8 cellular contexts compared by ENCODE assay signal in the genomic region with DNA sequence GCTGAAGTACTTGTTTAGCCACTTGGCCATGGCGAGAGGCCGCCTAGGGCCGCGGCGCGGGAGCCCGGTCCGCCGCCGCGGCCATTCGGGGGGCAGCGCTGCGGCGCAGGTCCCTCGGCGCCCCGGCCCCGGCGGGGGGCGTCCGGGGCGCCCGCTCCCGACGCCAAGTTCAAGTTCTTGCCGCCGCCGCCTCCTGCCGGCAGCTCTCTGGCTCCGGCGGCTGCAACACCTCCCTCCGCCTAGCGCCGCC. TPM values are rescaled to one million over a fixed set of nuclear protein-coding genes. Genes with fewer than 3 reads are reported as not detected.
A peak's percentile ranks its signal among the peaks of the same experiment; 100 is the strongest.
DNase-seq lines count a peak whose midpoint lies in the region; ATAC-seq and TF ChIP-seq lines count a peak whose summit lies in the region.

No MANE protein-coding gene starts in this region.

- ATAC-seq in HG02884 (IDR thresholded peaks at IDR 0.05; ENCODE audit: unreplicated experiment), result peak; percentile 36

- H4K20me1 ChIP-seq in PC-9 (ENCODE audit: insufficient read depth), result peaks cover 39% of the 10 kb centered on the region

- H3K4me3 ChIP-seq in PC-9, result peak overlapping the region; percentile 90
- H3K4me3 ChIP-seq in astrocyte of the cerebellum (ENCODE audit: low read depth, low read length), result peak overlapping the region; percentile 87
- peak overlapping the region; percentile 81 for H3K4me3 ChIP-seq in iPS DF 6.9 (ENCODE audit: low read length)
- H3K4me3 ChIP-seq in skin epidermis, result peak overlapping the region; percentile 72 to 91 (median 79)

- no peaks in the 10 kb centered on the region for H3K27me3 ChIP-seq in PC-9 (ENCODE audit: insufficient read depth, low read depth)
- no peaks in the 10 kb centered on the region; the same call in 1 of the 2 replicates for H3K27me3 ChIP-seq in iPS DF 6.9 (ENCODE audit: control insufficient read depth, insufficient read depth, low read length)

- H3K36me3 ChIP-seq in PC-9 (ENCODE audit: low read depth) (peaks cover 10% of the 10 kb centered on the region), iPS DF 6.9 (ENCODE audit: control insufficient read depth, insufficient read depth, low read length) (no peaks in the 10 kb centered on the region)

- H3K4me1 ChIP-seq in PC-9 (replicated peaks; ENCODE audit: insufficient read depth) (peaks cover 43% of the 10 kb centered on the region), iPS DF 6.9 (ENCODE audit: control insufficient read depth, insufficient read depth, low read length) (peaks cover 7% of the 10 kb centered on the region)

- H3K9me2 ChIP-seq in PC-9 (ENCODE audit: insufficient read depth), result no peaks in the 10 kb centered on the region

- BruUV-seq in PC-9 (replicated peaks; lab: Mats Ljungman, UMichigan), result no TSS peak

- peaks cover 51% of the 10 kb centered on the region for H3K79me2 ChIP-seq in PC-9 (ENCODE audit: low read depth)

- intact Hi-C loops in PC-9 (cut with micrococcal nuclease; ENCODE audit: unreplicated experiment), result loop anchor here (2.0 to 5.0 kb wide), 4 partner anchors 116 to 294 kb away; partner anchors contain the start of gene SLC25A51

- no CpG with 5 or more reads among the region's 35 CpGs for WGBS in iPS DF 6.9 (ENCODE audit: insufficient coverage, insufficient read length)

- DNase-seq in stimulated activated CD4-positive, alpha-beta T cell treated with anti-CD3 and anti-CD28 coated beads, Interleukin-12 subunit alpha, Interleukin-12 subunit beta, amount 100 ng/mL, for 4 hours, result peak; percentile 41
- no peak for DNase-seq in stimulated activated CD4-positive, alpha-beta T cell treated with anti-CD3 and anti-CD28 coated beads, Interleukin-4, amount 100 ng/mL, for 4 hours
- DNase-seq in PC-9 (peak in 1 of 2 experiments; percentile 27), astrocyte of the cerebellum (ENCODE audit: low read depth) (no peak), iPS DF 6.9 (ENCODE audit: low read depth, low spot score) (no peak), HuH-7.5 (ENCODE audit: low spot score) (no peak)

- peak overlapping the region; percentile 99; the same call in 1 of the 2 replicates for H3K4me2 ChIP-seq in PC-9

- peaks cover 12% of the 10 kb centered on the region for H3F3A ChIP-seq in PC-9 (ENCODE audit: insufficient read depth, low read depth)

- H3K27ac ChIP-seq in PC-9 (peak overlapping the region; percentile 84), iPS DF 6.9 (ENCODE audit: low read length) (no peak overlapping the region), skin epidermis (peak overlapping the region; percentile 68 to 96 (median 88))

- no peak overlapping the region for H2AFZ ChIP-seq in PC-9

- POLR2A ChIA-PET in PC-9 (lab: Charles Lee; ENCODE audit: unreplicated experiment), result no interaction called here

- in situ Hi-C loops in astrocyte of the cerebellum (cut with HindIII; ENCODE audit: low sequenced_read_pairs), result loop anchor here (10.0 kb wide), 1 partner anchor 104 kb away; no protein-coding TSS in a partner anchor

- CTCF ChIA-PET in PC-9 (lab: Charles Lee), result interaction anchor here (0.6 kb wide), 1 partner anchor 155 kb away, joined by 17 read pairs; no protein-coding TSS in a partner anchor

- no peaks in the 10 kb centered on the region for H3K9me3 ChIP-seq in PC-9 (ENCODE audit: insufficient read depth, low read depth)
- H3K9me3 ChIP-seq in iPS DF 6.9 (ENCODE audit: control insufficient read depth, insufficient read depth, low read length), result no peaks in the 10 kb centered on the region

- TF ChIP-seq CTCF in PC-9 (conservative IDR thresholded peaks at IDR 0.05), result no peak
- peak; percentile 53 for TF ChIP-seq CTCF in astrocyte of the cerebellum (IDR thresholded peaks at IDR 0.05; ENCODE audit: low read depth, low read length, missing control alignments)

RNA-seq across cellular contexts. Expression of gene SHB, which starts 0.5 kb away (rescaled TPM):
- 22.7 and 23.8 TPM in 2 replicates for total RNA-seq in PC-9 (2021)
